In genomic region chr13:66689628-66690027, GRCh38 we compare ENCODE assay signal across 9 cellular contexts.
DNase-seq lines count a peak whose midpoint lies in the region; ATAC-seq, FAIRE-seq and TF ChIP-seq lines count a peak whose summit lies in the region.
"Had no signal": no experiment of that assay in that cellular context is flagged by ENCODE, and none has a peak within 500 bp of the region (broad histone marks: within the 10 kb centered on the region; RNA-seq: fewer than 3 reads in every experiment).

No MANE protein-coding gene starts in this region.

- no peak overlapping the region for H2AFZ ChIP-seq in endothelial cell of umbilical vein (ENCODE audit: low read depth, low read length)

- dilution Hi-C loops in endothelial cell of umbilical vein (cut with MboI; ENCODE audit: extremely low pct_ligation_motif_present, low sequenced_read_pairs) = no loop called here

- no peaks in the 10 kb centered on the region for H3K4me1 ChIP-seq in HAP-1
- H3K4me1 ChIP-seq in endothelial cell of umbilical vein (ENCODE audit: control insufficient read depth, extremely low read depth, insufficient read depth, low read length) = no peaks in the 10 kb centered on the region
- H3K4me1 ChIP-seq in esophagus squamous epithelium = no peaks in the 10 kb centered on the region

- peaks cover 10% of the 10 kb centered on the region for H3K4me1 Mint-ChIP-seq in neural crest cell
- no peaks in the 10 kb centered on the region for H3K4me1 Mint-ChIP-seq in endothelial cell (ENCODE audit: unreplicated experiment)

- H3K9me1 ChIP-seq in endothelial cell of umbilical vein (replicated peaks; ENCODE audit: control insufficient read depth, extremely low read depth, insufficient read depth, low read length) = no peaks in the 10 kb centered on the region

- TF ChIP-seq CTCF in endothelial cell of umbilical vein (IDR thresholded peaks at IDR 0.05; ENCODE audit: extremely low read depth in 1 of 2, insufficient read depth in 1 of 2, low read depth in 1 of 2, low read length in 2 of 2) = peak in 1 of 2 donors; percentile 23
- peak; percentile 30 for TF ChIP-seq CTCF in neural crest cell (conservative IDR thresholded peaks at IDR 0.05)
- no peak for TF ChIP-seq CTCF in endothelial cell (IDR thresholded peaks at IDR 0.05; ENCODE audit: unreplicated experiment)
- no peak for TF ChIP-seq CTCF in esophagus squamous epithelium (IDR thresholded peaks at IDR 0.05)

- no peak for ATAC-seq in HG02610 (IDR thresholded peaks at IDR 0.05; ENCODE audit: unreplicated experiment)

- DNase-seq in HAP-1 (ENCODE audit: low spot score in 2 of 2) = peak; percentile 27 to 39
- DNase-seq in NCI-H69 (lab: John Stamatoyannopoulos, UW) = peak; percentile 81
- peak; percentile 26 for DNase-seq in endothelial cell of umbilical vein (ENCODE audit: low read depth, low spot score)
- DNase-seq in neural crest cell (ENCODE audit: low read depth, low spot score) = no peak
- DNase-seq in endothelial cell (ENCODE audit: low spot score) = no peak
- no peak for DNase-seq in esophagus squamous epithelium (lab: John Stamatoyannopoulos, UW)
- DNase-seq: effector memory CD4-positive, alpha-beta T cell; NCI-H187 treated with DMSO at 0.1 percent for 48 hours had no signal

- POLR2A ChIA-PET in endothelial cell of umbilical vein (lab: Charles Lee) = no interaction called here

- BruUV-seq in endothelial cell of umbilical vein (replicated peaks; lab: Mats Ljungman, UMichigan) = no TSS peak

- intact Hi-C loops in endothelial cell of umbilical vein (cut with micrococcal nuclease) (loop anchor here (1.0 to 5.0 kb wide), 3 partner anchors 71 to 1032 kb away; no protein-coding TSS in a partner anchor), esophagus squamous epithelium (cut with DNase I) (no loop called here)

- CTCF ChIA-PET in endothelial cell of umbilical vein (lab: Charles Lee) = interaction anchor here (0.6 to 2.7 kb wide), 13 partner anchors 9 to 1039 kb away, joined by 3 to 38 read pairs (median 5); no protein-coding TSS in a partner anchor

- no peaks in the 10 kb centered on the region for H3K27me3 Mint-ChIP-seq in neural crest cell (ENCODE audit: low read depth)
- no peaks in the 10 kb centered on the region for H3K27me3 Mint-ChIP-seq in endothelial cell (ENCODE audit: unreplicated experiment)

- no peaks in the 10 kb centered on the region for H3K79me2 ChIP-seq in endothelial cell of umbilical vein (ENCODE audit: control insufficient read depth, insufficient read depth, low read length)

- H3K27ac ChIP-seq in endothelial cell of umbilical vein (ENCODE audit: insufficient read depth, low read depth, low read length) (no peak overlapping the region), esophagus squamous epithelium (no peak overlapping the region)

- H3K9ac ChIP-seq in endothelial cell of umbilical vein (replicated peaks; ENCODE audit: extremely low read depth, insufficient read depth, low read length) = no peak overlapping the region

- in situ Hi-C loops in HAP-1 (cut with MboI; ENCODE audit: low sequenced_read_pairs) = loop anchor here (25.0 kb wide), 1 partner anchor 548 kb away; the partner anchor contains the start of gene PCDH9

- no peak for TF ChIP-seq POLR2A in endothelial cell of umbilical vein (IDR thresholded peaks at IDR 0.05; ENCODE audit: low read depth, low read length)
- no peak for TF ChIP-seq POLR2A in esophagus squamous epithelium (IDR thresholded peaks at IDR 0.05)

- no peaks in the 10 kb centered on the region for H3K27me3 ChIP-seq in HAP-1 (ENCODE audit: low read depth)
- no peaks in the 10 kb centered on the region for H3K27me3 ChIP-seq in endothelial cell of umbilical vein (ENCODE audit: control insufficient read depth in 2 of 2, insufficient read depth in 2 of 2, low read length in 2 of 2)
- H3K27me3 ChIP-seq in esophagus squamous epithelium = no peaks in the 10 kb centered on the region

- no peaks in the 10 kb centered on the region for H4K20me1 ChIP-seq in endothelial cell of umbilical vein (replicated peaks; ENCODE audit: control insufficient read depth, extremely low read depth, insufficient read depth, low read length)

- WGBS in esophagus squamous epithelium, 2 donors = 48 to 51% methylated on average over 4 of the region's 4 CpGs

- H3K9me3 ChIP-seq in HAP-1 (peaks cover 8% of the 10 kb centered on the region), endothelial cell of umbilical vein (replicated peaks; ENCODE audit: control insufficient read depth, insufficient read depth, low read length) (peaks cover 2% of the 10 kb centered on the region), esophagus squamous epithelium (no peaks in the 10 kb centered on the region)

- no peak overlapping the region for H3K27ac Mint-ChIP-seq in neural crest cell (ENCODE audit: unreplicated experiment)
- H3K27ac Mint-ChIP-seq in endothelial cell (ENCODE audit: unreplicated experiment) = no peak overlapping the region

- peaks cover 4% of the 10 kb centered on the region for H3K9me3 Mint-ChIP-seq in neural crest cell
- H3K9me3 Mint-ChIP-seq in endothelial cell (ENCODE audit: unreplicated experiment) = peaks cover 5% of the 10 kb centered on the region

- no peak overlapping the region for H3K4me3 ChIP-seq in HAP-1
- H3K4me3 ChIP-seq in endothelial cell of umbilical vein (replicated peaks in 1 of 3; ENCODE audit: insufficient read depth in 1 of 3, low read depth in 1 of 3, low read length in 3 of 3) = no peak overlapping the region
- H3K4me3 ChIP-seq in esophagus squamous epithelium = no peak overlapping the region

- H3K36me3 Mint-ChIP-seq in neural crest cell (ENCODE audit: low read depth) = peaks cover 5% of the 10 kb centered on the region
- peaks cover 2% of the 10 kb centered on the region for H3K36me3 Mint-ChIP-seq in endothelial cell (ENCODE audit: low read depth, unreplicated experiment)

- no peak overlapping the region for H3K4me3 Mint-ChIP-seq in neural crest cell
- H3K4me3 Mint-ChIP-seq in endothelial cell (ENCODE audit: unreplicated experiment) = no peak overlapping the region

- no peaks in the 10 kb centered on the region for H3K36me3 ChIP-seq in HAP-1 (replicated peaks)
- no peaks in the 10 kb centered on the region for H3K36me3 ChIP-seq in endothelial cell of umbilical vein (ENCODE audit: control insufficient read depth in 2 of 2, extremely low read depth in 1 of 2, insufficient read depth in 2 of 2, low read length in 2 of 2)
- H3K36me3 ChIP-seq in esophagus squamous epithelium = no peaks in the 10 kb centered on the region

- FAIRE-seq in endothelial cell of umbilical vein (lab: Jason Lieb, UNC) = no peak

- H3K4me2 ChIP-seq in endothelial cell of umbilical vein (ENCODE audit: insufficient read depth, low read length) = no peak overlapping the region

TF ChIP-seq in endothelial cell of umbilical vein, 7 proteins besides CTCF, POLR2A, EP300 and RAD21:
- TF ChIP-seq MAX (IDR thresholded peaks at IDR 0.05; ENCODE audit: insufficient read depth, insufficient read length) (no peak), MYC (IDR thresholded peaks at IDR 0.05; ENCODE audit: low read depth, low read length) (no peak), JUN (IDR thresholded peaks at IDR 0.05; ENCODE audit: borderline replicate concordance, insufficient read depth, insufficient read length, low read depth) (no peak), POLR2AphosphoS5 (IDR thresholded peaks at IDR 0.05; ENCODE audit: insufficient read depth, low read depth, low read length) (no peak), EZH2 (IDR thresholded peaks at IDR 0.05; ENCODE audit: borderline replicate concordance, low read depth, low read length, severe bottlenecking) (no peak), FOS (IDR thresholded peaks at IDR 0.05; ENCODE audit: borderline replicate concordance, insufficient read depth, low read length) (no peak), GATA2 (IDR thresholded peaks at IDR 0.05; ENCODE audit: insufficient read depth, insufficient read length, low read depth, low read length) (no peak)
TF ChIP-seq in endothelial cell of umbilical vein: peak in this region for 0.

Comparison
In these comparisons a context has a peak if more than half of its experiments do, and no peak if none do; other contexts are left out.
1. DNase-seq: peak in HAP-1 (2 of 2), NCI-H69 (single experiment) and endothelial cell of umbilical vein (single experiment); none in neural crest cell (single experiment), endothelial cell (single experiment) and esophagus squamous epithelium (single experiment).